ENCODE assay signal across 8 cellular contexts in genomic region chr4:185142911-185143595, GRCh38. TPM values are rescaled to one million over a fixed set of nuclear protein-coding genes. Genes with fewer than 3 reads are reported as not detected.
DNase-seq lines count a peak whose midpoint lies in the region; ATAC-seq, FAIRE-seq and TF ChIP-seq lines count a peak whose summit lies in the region.

Gene SLC25A4, plus strand, starts transcription at chr4:185143266. Its CDS starts 107 bp downstream, at chr4:185143373.

- intact Hi-C loops in natural killer cell (cut with micrococcal nuclease): loop anchor here (2.0 kb wide), 1 partner anchor 60 kb away; the partner anchor contains the start of gene CFAP97

- no peaks in the 10 kb centered on the region for H3K9me3 Mint-ChIP-seq in natural killer cell

- no peaks in the 10 kb centered on the region for H3K36me3 Mint-ChIP-seq in natural killer cell

- H3K4me3 Mint-ChIP-seq in natural killer cell: peak within 1 kb of the TSS; percentile 92

- H3K27ac Mint-ChIP-seq in natural killer cell: peak within 1 kb of the TSS; percentile 65 to 76

- peak; percentile 95 to 97 (median 97) for ATAC-seq in natural killer cell
- ATAC-seq in stimulated activated naive CD8-positive, alpha-beta T cell treated with anti-CD3 and anti-CD28 coated beads, Interleukin-15, Interleukin-2, amounts not matched to agents 100 U/mL and 50 U/mL, for 24 hours: peak; percentile 93

- DNase-seq in D721Med (ENCODE audit: insufficient read length, low spot score) (peak; percentile 65), GM20000 (ENCODE audit: low spot score) (peak; percentile 98), HTR-8/SVneo (ENCODE audit: insufficient read length, low spot score) (peak; percentile 89), RCC 7860 (ENCODE audit: low spot score) (peak; percentile 27), fibroblast of mammary gland (ENCODE audit: low read depth) (peak; percentile 46), natural killer cell (peak; percentile 82)
- DNase-seq in activated T-helper 1 cell treated with anti-CD3 and anti-CD28 coated beads, Interleukin-2, amount 50 U/mL, for 16 hours (ENCODE audit: low read depth in 1 of 2, low spot score in 1 of 2): peak; percentile 56 to 74
- DNase-seq in stimulated activated naive CD8-positive, alpha-beta T cell treated with anti-CD3 and anti-CD28 coated beads, Interleukin-15, Interleukin-2, amounts not matched to agents 100 U/mL and 50 U/mL, for 24 hours: peak; percentile 92

- peak within 1 kb of the TSS; percentile 59 for H3K4me3 ChIP-seq in fibroblast of mammary gland (ENCODE audit: control insufficient read depth, low read depth, low read length)

- peaks cover 11 to 19% of the 10 kb centered on the region in 2 donors for H3K27me3 Mint-ChIP-seq in natural killer cell (ENCODE audit: low read depth in 2 of 2)

- TF ChIP-seq CTCF in D721Med (IDR thresholded peaks at IDR 0.05; ENCODE audit: insufficient read depth, missing control alignments) (peak; percentile 22), GM20000 (IDR thresholded peaks at IDR 0.05; ENCODE audit: extremely low read depth, missing control alignments) (peak; percentile 64), fibroblast of mammary gland (conservative IDR thresholded peaks at IDR 0.05; ENCODE audit: control insufficient read depth, insufficient read depth, low read depth, low read length) (no peak), natural killer cell (IDR thresholded peaks at IDR 0.05) (peak; percentile 43)

- FAIRE-seq in D721Med (lab: Jason Lieb, UNC): no peak
- FAIRE-seq in HTR-8/SVneo (lab: Jason Lieb, UNC): peak; percentile 62
- no peak for FAIRE-seq in RCC 7860 (lab: Jason Lieb, UNC)

- H3K4me1 Mint-ChIP-seq in natural killer cell: peaks cover 13 to 14% of the 10 kb centered on the region in 2 donors

RNA-seq across cellular contexts. Expression of gene SLC25A4, which starts in this region (rescaled TPM):
- total RNA-seq in natural killer cell: 1 to 10 TPM; 5.6 to 8.2 (median 7.5) TPM

Comparison
In these comparisons a context has a peak if more than half of its experiments do, and no peak if none do; other contexts are left out.
1. Peak in every context shown above with its lines: DNase-seq, ATAC-seq and H3K4me3 ChIP-seq.
2. DNase-seq: peak in every context shown above with its lines; median percentile 98 in GM20000; 92 in stimulated activated naive CD8-positive, alpha-beta T cell treated with anti-CD3 and anti-CD28 coated beads, Interleukin-15, Interleukin-2, amounts not matched to agents 100 U/mL and 50 U/mL, for 24 hours; 89 in HTR-8/SVneo; 82 in natural killer cell; 65 in D721Med; 65 in activated T-helper 1 cell treated with anti-CD3 and anti-CD28 coated beads, Interleukin-2, amount 50 U/mL, for 16 hours; 46 in fibroblast of mammary gland; 27 in RCC 7860.